Comparison of ENCODE assay signal across 18 cellular contexts in the genomic region with DNA sequence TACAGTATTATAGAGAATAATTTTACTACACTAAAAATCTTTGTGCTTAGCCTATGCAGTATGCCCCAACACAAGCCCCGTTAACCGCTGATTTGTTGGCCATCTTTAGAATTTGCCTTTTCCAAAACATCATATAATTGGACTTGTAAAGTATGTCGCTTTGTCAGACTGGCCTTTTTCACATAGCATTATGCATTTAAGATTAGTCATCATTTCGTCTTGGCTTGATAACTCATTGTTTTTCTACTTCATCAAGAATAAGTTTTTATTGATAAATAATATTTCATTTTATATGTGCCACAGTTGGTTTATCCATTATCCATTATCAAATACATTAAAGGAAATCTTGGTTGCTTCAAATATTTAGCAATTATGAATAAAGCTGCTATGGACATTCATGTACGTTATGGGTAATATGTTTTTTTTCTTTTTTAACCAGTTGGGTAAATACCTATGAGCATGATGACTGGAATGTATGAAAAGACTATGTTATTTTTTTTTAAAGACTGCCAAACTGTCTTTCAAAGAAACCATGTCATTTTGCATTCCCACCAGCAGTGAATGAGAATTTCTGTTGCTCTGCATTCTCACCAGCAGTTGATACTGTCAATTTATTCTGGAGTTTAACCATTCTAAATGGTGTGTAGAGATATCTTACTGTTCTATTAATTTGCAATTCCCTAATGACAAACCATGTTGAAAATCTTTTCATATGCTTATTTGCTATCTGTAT.
DNase-seq lines count a peak whose midpoint lies in the region; ATAC-seq and TF ChIP-seq lines count a peak whose summit lies in the region.
"Had no signal": no experiment of that assay in that cellular context is flagged by ENCODE, and none has a peak within 500 bp of the region (broad histone marks: within the 10 kb centered on the region; RNA-seq: fewer than 3 reads in every experiment).

No MANE protein-coding gene starts in this region.

- no peaks in the 10 kb centered on the region for H4K20me1 ChIP-seq in osteoblast (ENCODE audit: insufficient read depth, low read length)

- ATAC-seq in HG02981 (IDR thresholded peaks at IDR 0.05; ENCODE audit: unreplicated experiment): no peak
- ATAC-seq: PC-3 had no signal

- H3K9me3 ChIP-seq in osteoblast (ENCODE audit: low read depth, low read length) (no peaks in the 10 kb centered on the region), Peyer's patch (no peaks in the 10 kb centered on the region)
- H3K9me3 ChIP-seq: SJCRH30 had no signal

- no peak for TF ChIP-seq POLR2A in Peyer's patch (IDR thresholded peaks at IDR 0.05)

- H3K27me3 ChIP-seq in osteoblast (ENCODE audit: insufficient read depth, low read length) (no peaks in the 10 kb centered on the region), Peyer's patch (no peaks in the 10 kb centered on the region)
- H3K27me3 ChIP-seq: SJCRH30 had no signal

- TF ChIP-seq CTCF in astrocyte of the spinal cord (IDR thresholded peaks at IDR 0.05; ENCODE audit: low read depth, low read length) (no peak), epithelial cell of esophagus (IDR thresholded peaks at IDR 0.05; ENCODE audit: insufficient read depth, low read depth, low read length, missing control alignments) (no peak), osteoblast (IDR thresholded peaks at IDR 0.05; ENCODE audit: extremely low read depth, low read depth, low read length) (peak; percentile 12), Peyer's patch (IDR thresholded peaks at IDR 0.05) (no peak)

- no peak overlapping the region for H3K4me3 ChIP-seq in astrocyte of the spinal cord (ENCODE audit: low read depth, low read length)
- no peak overlapping the region for H3K4me3 ChIP-seq in epithelial cell of esophagus (ENCODE audit: low read length)
- no peak overlapping the region for H3K4me3 ChIP-seq in osteoblast (ENCODE audit: insufficient read depth, low read length)
- H3K4me3 ChIP-seq in Peyer's patch: no peak overlapping the region
- H3K4me3 ChIP-seq: SJCRH30 had no signal

- DNase-seq in LHCN-M2 (ENCODE audit: low read depth) (peak; percentile 73), astrocyte of the spinal cord (ENCODE audit: low read depth, low spot score) (peak; percentile 26), epithelial cell of esophagus (ENCODE audit: low read depth) (peak; percentile 24), osteoblast (ENCODE audit: insufficient read length, low spot score, missing footprints) (no peak), anterior cingulate cortex (lab: John Stamatoyannopoulos, UW) (no peak), COR-L47 (lab: John Stamatoyannopoulos, UW) (no peak), Peyer's patch (no peak)
- DNase-seq: ACHN, C1 segment of cervical spinal cord, DMS79, H9, NCI-H1105 treated with DMSO at 0.1 percent for 48 hours, NCI-H1694, NCI-H524 treated with DMSO at 0.1 percent for 48 hours, PC-3, SJCRH30 had no signal

- H3K4me1 ChIP-seq in osteoblast (ENCODE audit: insufficient read depth, low read length) (no peaks in the 10 kb centered on the region), Peyer's patch (no peaks in the 10 kb centered on the region)
- H3K4me1 ChIP-seq: SJCRH30 had no signal

- in situ Hi-C loops in astrocyte of the spinal cord (cut with HindIII; ENCODE audit: low sequenced_read_pairs): no loop called here

- no peaks in the 10 kb centered on the region for H3K79me2 ChIP-seq in osteoblast (ENCODE audit: insufficient read depth, low read length)

- H3K27ac ChIP-seq in osteoblast (ENCODE audit: low read depth, low read length) (no peak overlapping the region), Peyer's patch (no peak overlapping the region)
- H3K27ac ChIP-seq: HL-60, SJCRH30 had no signal

- no peak overlapping the region for H3K4me2 ChIP-seq in osteoblast (ENCODE audit: insufficient read depth, low read length)

- H2AFZ ChIP-seq in osteoblast (ENCODE audit: low read length): no peak overlapping the region

- H3K36me3 ChIP-seq in osteoblast (ENCODE audit: insufficient read depth, low read length) (no peaks in the 10 kb centered on the region), Peyer's patch (no peaks in the 10 kb centered on the region)
- H3K36me3 ChIP-seq: SJCRH30 had no signal

Comparison
In these comparisons a context has a peak if more than half of its experiments do, and no peak if none do; other contexts are left out.
1. DNase-seq: peak in LHCN-M2 (single experiment), astrocyte of the spinal cord (single experiment) and epithelial cell of esophagus (single experiment); none in osteoblast (single experiment), anterior cingulate cortex (0 of 58), COR-L47 (single experiment) and Peyer's patch (0 of 3).